Comparison of ENCODE assay signal across 19 cellular contexts in genomic region chr2:32951672-32952071, GRCh38. TPM values are rescaled to one million over a fixed set of nuclear protein-coding genes. Genes with fewer than 3 reads are reported as not detected.
A peak's percentile ranks its signal among the peaks of the same experiment; 100 is the strongest.
DNase-seq lines count a peak whose midpoint lies in the region; ATAC-seq and TF ChIP-seq lines count a peak whose summit lies in the region.
"Had no signal": no experiment of that assay in that cellular context is flagged by ENCODE, and none has a peak within 500 bp of the region (broad histone marks: within the 10 kb centered on the region; RNA-seq: fewer than 3 reads in every experiment).

No MANE protein-coding gene starts in this region.

- H3K4me2 ChIP-seq in DOHH2 (ENCODE audit: low read length): peak overlapping the region; percentile 78
- peak overlapping the region; percentile 33 for H3K4me2 ChIP-seq in OCI-LY3 (ENCODE audit: low read length)
- H3K4me2 ChIP-seq: GM23338 had no signal

- no peak for TF ChIP-seq POLR2A in right lobe of liver (IDR thresholded peaks at IDR 0.05)

- H3K4me1 Mint-ChIP-seq in naive B cell: peaks cover 9 to 24% (median 16%) of the 10 kb centered on the region in 3 donors

- H3F3A ChIP-seq in DOHH2 (ENCODE audit: control insufficient read depth, insufficient read depth): 0 out of 2 replicates have a peak, but pooled peaks cover 5% of the 10 kb centered on the region

- H3K27ac ChIP-seq in DOHH2 (ENCODE audit: low read depth, low read length) (peak overlapping the region; percentile 9; the same call in 1 of the 2 replicates), OCI-LY3 (ENCODE audit: low read length) (no peak overlapping the region), right lobe of liver (no peak overlapping the region)
- H3K27ac ChIP-seq: Peyer's patch had no signal

- no peak overlapping the region for H3K4me3 Mint-ChIP-seq in naive B cell
- H3K4me3 Mint-ChIP-seq: GM23338; T-helper 2 cell treated with Interferon-gamma antibody and Interleukin-4, amounts not matched to agents 5 μg/mL and 100 μg/mL, for 36 hours had no signal

- H3K9ac ChIP-seq in OCI-LY3 (ENCODE audit: low read length): no peak overlapping the region

- peaks cover 38 to 47% (median 39%) of the 10 kb centered on the region in 3 donors for H3K27me3 Mint-ChIP-seq in naive B cell

- peaks cover 98% of the 10 kb centered on the region for H3K79me2 ChIP-seq in DOHH2 (ENCODE audit: control insufficient read depth, low read length)
- H3K79me2 ChIP-seq in OCI-LY3 (ENCODE audit: low read length): no peaks in the 10 kb centered on the region

- peak; percentile 31 to 44 for DNase-seq in Kasumi-1 (lab: John Stamatoyannopoulos, UW)
- no peak for DNase-seq in naive B cell
- no peak for DNase-seq in NCI-H526 treated with DMSO at 0.1 percent for 48 hours (lab: John Stamatoyannopoulos, UW)
- no peak for DNase-seq in superior temporal gyrus (ENCODE audit: extremely low spot score)
- DNase-seq in right lobe of liver: no peak
- DNase-seq: C1 segment of cervical spinal cord, DMS79 treated with DMSO at 0.1 percent for 48 hours, NCI-H1092, NCI-H1436 treated with DMSO at 0.1 percent for 48 hours, NCI-H2081, NCI-H774, Peyer's patch had no signal

- H3K9me3 Mint-ChIP-seq in naive B cell: peaks cover 0 to 2% (median 0%) of the 10 kb centered on the region in 7 donors
- H3K9me3 Mint-ChIP-seq: GM23338; T-helper 2 cell treated with Interferon-gamma antibody and Interleukin-4, amounts not matched to agents 5 μg/mL and 100 μg/mL, for 36 hours had no signal

- no peaks in the 10 kb centered on the region for H3K9me2 ChIP-seq in DOHH2 (replicated peaks; ENCODE audit: control insufficient read depth, low read length)

- no peak for TF ChIP-seq CTCF in DOHH2 (IDR thresholded peaks at IDR 0.05; ENCODE audit: low read depth, low read length, poor library complexity, severe bottlenecking)
- TF ChIP-seq CTCF in OCI-LY3 (IDR thresholded peaks at IDR 0.05; ENCODE audit: low read depth, low read length): no peak
- TF ChIP-seq CTCF in right lobe of liver (IDR thresholded peaks at IDR 0.05): no peak

- 70% methylated on average over 4 of the region's 4 CpGs for WGBS in right lobe of liver (ENCODE audit: insufficient coverage, low coverage, low lambda C conversion rate, missing lambda C conversion rate)

- no peak overlapping the region for H2AFZ ChIP-seq in OCI-LY3 (ENCODE audit: low read depth, low read length)
- H2AFZ ChIP-seq: GM23338 had no signal

- H3K9me3 ChIP-seq in DOHH2 (ENCODE audit: control insufficient read depth, insufficient read depth, low read length): no peaks in the 10 kb centered on the region
- H3K9me3 ChIP-seq in OCI-LY3 (ENCODE audit: insufficient read depth, low read length): no peaks in the 10 kb centered on the region
- H3K9me3 ChIP-seq in right lobe of liver: no peaks in the 10 kb centered on the region
- H3K9me3 ChIP-seq: Peyer's patch had no signal

- intact Hi-C loops in right lobe of liver (cut with DNase I): no loop called here

- peak overlapping the region; percentile 79 for H3K4me3 ChIP-seq in DOHH2 (ENCODE audit: low read length)
- H3K4me3 ChIP-seq in OCI-LY3 (ENCODE audit: low read length): no peak overlapping the region
- H3K4me3 ChIP-seq in right lobe of liver: no peak overlapping the region
- H3K4me3 ChIP-seq: GM23338, K562, Peyer's patch had no signal

- no peaks in the 10 kb centered on the region for H3K36me3 Mint-ChIP-seq in naive B cell

- H3K36me3 ChIP-seq in DOHH2 (ENCODE audit: control insufficient read depth, low read length): peaks cover 87% of the 10 kb centered on the region
- H3K36me3 ChIP-seq in OCI-LY3 (replicated peaks; ENCODE audit: low read depth, low read length): no peaks in the 10 kb centered on the region
- no peaks in the 10 kb centered on the region for H3K36me3 ChIP-seq in right lobe of liver
- H3K36me3 ChIP-seq: Peyer's patch had no signal

- H3K4me1 ChIP-seq in DOHH2 (ENCODE audit: control insufficient read depth, low read length) (peaks cover 68% of the 10 kb centered on the region), OCI-LY3 (ENCODE audit: low read length) (peaks cover 18% of the 10 kb centered on the region), right lobe of liver (no peaks in the 10 kb centered on the region)

- H3K27me3 ChIP-seq in DOHH2 (ENCODE audit: control insufficient read depth, low read length) (no peaks in the 10 kb centered on the region), OCI-LY3 (ENCODE audit: low read depth, low read length) (peaks cover 21% of the 10 kb centered on the region), right lobe of liver (no peaks in the 10 kb centered on the region)
- H3K27me3 ChIP-seq: Peyer's patch had no signal

- H3K27ac Mint-ChIP-seq in naive B cell: no peak overlapping the region
- H3K27ac Mint-ChIP-seq: GM23338; T-helper 2 cell treated with Interferon-gamma antibody and Interleukin-4, amounts not matched to agents 5 μg/mL and 100 μg/mL, for 36 hours had no signal

- H4K20me1 ChIP-seq in DOHH2 (ENCODE audit: control insufficient read depth, insufficient read depth, low read depth, low read length): peaks cover 13% of the 10 kb centered on the region
- 0 out of 2 replicates have a peak, but pooled peaks cover 6% of the 10 kb centered on the region for H4K20me1 ChIP-seq in OCI-LY3 (ENCODE audit: insufficient read depth, low read length)

- ATAC-seq in naive B cell (ENCODE audit: low read depth in 2 of 2): peak; percentile 52 to 55
- ATAC-seq in GM18519 (IDR thresholded peaks at IDR 0.05; ENCODE audit: low FRiP score, unreplicated experiment): no peak
- ATAC-seq in right lobe of liver: no peak
- ATAC-seq: GM23338, HCT116, K562 had no signal

RNA-seq across cellular contexts. Expression of gene LTBP1, which starts 4.9 kb away (rescaled TPM):
- 1 to 10 TPM in 2 of 6 donors, under 1 TPM in 3, not detected in 1; 0.43 to 2.0 (median 0.92) TPM for polyA plus RNA-seq in naive B cell (ENCODE audit: low read depth in 6 of 6)
- 10 to 100 TPM in 2 of 6 experiments, 1 to 10 TPM in 4; 5.4 to 14.2 (median 9.1) TPM for total RNA-seq in right lobe of liver

Comparison
In these comparisons a context has a peak if more than half of its experiments do, and no peak if none do; other contexts are left out.
1. DNase-seq: peak in Kasumi-1 (2 of 2); none in naive B cell (single experiment), NCI-H526 treated with DMSO at 0.1 percent for 48 hours (single experiment), superior temporal gyrus (single experiment) and right lobe of liver (0 of 3).
2. ATAC-seq: peak in naive B cell (2 of 2); none in GM18519 (single experiment) and right lobe of liver (0 of 4).